ENCODE assay signal across 8 cellular contexts in genomic region chr17:80990921-80991644, GRCh38. TPM values are rescaled to one million over a fixed set of nuclear protein-coding genes. Genes with fewer than 3 reads are reported as not detected.
A peak's percentile ranks its signal among the peaks of the same experiment; 100 is the strongest.
DNase-seq lines count a peak whose midpoint lies in the region; ATAC-seq, FAIRE-seq and TF ChIP-seq lines count a peak whose summit lies in the region.

No MANE protein-coding gene starts in this region.

- H3K4me3 ChIP-seq in kidney (ENCODE audit: low read length in 2 of 2) (peak overlapping the region; percentile 67 to 79), thymus (ENCODE audit: low read length) (peak overlapping the region; percentile 96)

- peaks cover 3% of the 10 kb centered on the region for H3K27me3 Mint-ChIP-seq in activated T-cell treated with anti-CD3 and anti-CD28 coated beads, Interleukin-2, amount 50 U/mL, for 24 hours
- H3K27me3 Mint-ChIP-seq in activated T-helper 1 cell treated with anti-CD3 and anti-CD28 coated beads, Interleukin-12 subunit alpha, Interleukin-12 subunit beta, Interleukin-2, Interleukin-4 antibody, amounts not matched to agents 30 ng/mL and 10 ng/mL and 1 ng/mL, durations not matched to agents 14 hours and 24 hours and 36 hours (ENCODE audit: insufficient read depth): peaks cover 5% of the 10 kb centered on the region

- H3K27ac ChIP-seq in kidney (ENCODE audit: low read depth in 2 of 2, low read length in 2 of 2) (no peak overlapping the region), thymus (ENCODE audit: low read depth) (no peak overlapping the region)

- peaks cover 27% of the 10 kb centered on the region for H3K4me1 Mint-ChIP-seq in activated T-cell treated with anti-CD3 and anti-CD28 coated beads, Interleukin-2, amount 50 U/mL, for 24 hours (ENCODE audit: low read depth)
- peaks cover 17% of the 10 kb centered on the region for H3K4me1 Mint-ChIP-seq in activated T-helper 1 cell treated with anti-CD3 and anti-CD28 coated beads, Interleukin-12 subunit alpha, Interleukin-12 subunit beta, Interleukin-2, Interleukin-4 antibody, amounts not matched to agents 30 ng/mL and 10 ng/mL and 1 ng/mL, durations not matched to agents 14 hours and 24 hours and 36 hours (ENCODE audit: low read depth)

- H3K4me1 ChIP-seq in kidney (ENCODE audit: control insufficient read depth in 1 of 2, insufficient read depth in 1 of 2, low read depth in 1 of 2, low read length in 2 of 2) (peaks cover 9 to 29% of the 10 kb centered on the region in 2 donors), thymus (ENCODE audit: control insufficient read depth, insufficient read depth, low read length) (peaks cover 5% of the 10 kb centered on the region)

- TF ChIP-seq CTCF in kidney (IDR thresholded peaks at IDR 0.05; ENCODE audit: borderline replicate concordance, extremely low read depth, insufficient read depth): no peak

- H3K9me3 ChIP-seq in kidney (ENCODE audit: control insufficient read depth in 1 of 2, low read length in 2 of 2) (no peaks in the 10 kb centered on the region), thymus (ENCODE audit: control insufficient read depth) (no peaks in the 10 kb centered on the region)

- H3K27me3 ChIP-seq in thymus (ENCODE audit: control insufficient read depth, insufficient read depth): peaks cover 2% of the 10 kb centered on the region

- no peak for FAIRE-seq in kidney (lab: Jason Lieb, UNC)

- ATAC-seq in HG03095 (IDR thresholded peaks at IDR 0.05; ENCODE audit: unreplicated experiment): no peak

- 58% methylated on average over 22 of the region's 22 CpGs for WGBS in thymus

- DNase-seq in activated T-cell treated with anti-CD3 and anti-CD28 coated beads, Interleukin-2, amount 50 U/mL, for 24 hours: no peak
- no peak for DNase-seq in activated T-cell treated with anti-CD3 and anti-CD28 coated beads, Interleukin-2, amount 50 U/mL, for 48 hours
- DNase-seq in activated T-helper 1 cell treated with anti-CD3 and anti-CD28 coated beads, Interleukin-12 subunit alpha, Interleukin-12 subunit beta, Interleukin-2, Interleukin-4 antibody, amounts not matched to agents 30 ng/mL and 10 ng/mL and 1 ng/mL, durations not matched to agents 14 hours and 24 hours and 36 hours (ENCODE audit: low spot score): no peak
- DNase-seq in kidney (peak; percentile 73), NCI-H1930 (lab: John Stamatoyannopoulos, UW) (no peak), HK-2 (ENCODE audit: unreplicated experiment) (no peak)

- no peaks in the 10 kb centered on the region for H3K9me3 Mint-ChIP-seq in activated T-cell treated with anti-CD3 and anti-CD28 coated beads, Interleukin-2, amount 50 U/mL, for 24 hours
- H3K9me3 Mint-ChIP-seq in activated T-helper 1 cell treated with anti-CD3 and anti-CD28 coated beads, Interleukin-12 subunit alpha, Interleukin-12 subunit beta, Interleukin-2, Interleukin-4 antibody, amounts not matched to agents 30 ng/mL and 10 ng/mL and 1 ng/mL, durations not matched to agents 14 hours and 24 hours and 36 hours: no peaks in the 10 kb centered on the region

- peak overlapping the region; percentile 78 for H3K4me3 Mint-ChIP-seq in activated T-cell treated with anti-CD3 and anti-CD28 coated beads, Interleukin-2, amount 50 U/mL, for 24 hours
- H3K4me3 Mint-ChIP-seq in activated T-helper 1 cell treated with anti-CD3 and anti-CD28 coated beads, Interleukin-12 subunit alpha, Interleukin-12 subunit beta, Interleukin-2, Interleukin-4 antibody, amounts not matched to agents 30 ng/mL and 10 ng/mL and 1 ng/mL, durations not matched to agents 14 hours and 24 hours and 36 hours: peak overlapping the region; percentile 83

- H3K36me3 ChIP-seq in kidney (ENCODE audit: control insufficient read depth in 1 of 2, insufficient read depth in 2 of 2, low read length in 2 of 2) (peaks cover 0 to 3% of the 10 kb centered on the region in 2 donors), thymus (ENCODE audit: control insufficient read depth, insufficient read depth) (peaks cover 13% of the 10 kb centered on the region)

- H3K36me3 Mint-ChIP-seq in activated T-cell treated with anti-CD3 and anti-CD28 coated beads, Interleukin-2, amount 50 U/mL, for 24 hours (ENCODE audit: low read depth): peaks cover 19% of the 10 kb centered on the region
- peaks cover 4% of the 10 kb centered on the region for H3K36me3 Mint-ChIP-seq in activated T-helper 1 cell treated with anti-CD3 and anti-CD28 coated beads, Interleukin-12 subunit alpha, Interleukin-12 subunit beta, Interleukin-2, Interleukin-4 antibody, amounts not matched to agents 30 ng/mL and 10 ng/mL and 1 ng/mL, durations not matched to agents 14 hours and 24 hours and 36 hours (ENCODE audit: low read depth)

- intact Hi-C loops in activated T-helper 1 cell treated with anti-CD3 and anti-CD28 coated beads, Interleukin-12 subunit alpha, Interleukin-12 subunit beta, Interleukin-2, Interleukin-4 antibody, amounts not matched to agents 30 ng/mL and 10 ng/mL and 1 ng/mL, durations not matched to agents 14 hours and 24 hours and 36 hours (cut with micrococcal nuclease): loop anchor here (1.0 to 5.0 kb wide), 2 partner anchors 27 to 41 kb away; no protein-coding TSS in a partner anchor
- intact Hi-C loops in kidney (cut with DNase I): no loop called here

- peak overlapping the region; percentile 18 to 81 for H3K9ac ChIP-seq in kidney (ENCODE audit: low read length in 2 of 2)

- peak overlapping the region; percentile 82 for H3K27ac Mint-ChIP-seq in activated T-cell treated with anti-CD3 and anti-CD28 coated beads, Interleukin-2, amount 50 U/mL, for 24 hours
- H3K27ac Mint-ChIP-seq in activated T-helper 1 cell treated with anti-CD3 and anti-CD28 coated beads, Interleukin-12 subunit alpha, Interleukin-12 subunit beta, Interleukin-2, Interleukin-4 antibody, amounts not matched to agents 30 ng/mL and 10 ng/mL and 1 ng/mL, durations not matched to agents 14 hours and 24 hours and 36 hours: peak overlapping the region; percentile 68

RNA-seq across cellular contexts. Expression of gene CHMP6, which starts 0.6 kb away (rescaled TPM):
- total RNA-seq in activated T-helper 1 cell treated with anti-CD3 and anti-CD28 coated beads, Interleukin-12 subunit alpha, Interleukin-12 subunit beta, Interleukin-2, Interleukin-4 antibody, amounts not matched to agents 30 ng/mL and 10 ng/mL and 1 ng/mL, durations not matched to agents 14 hours and 24 hours and 36 hours: 36.6 and 43.5 TPM in 2 replicates
- 28.0 TPM for total RNA-seq in kidney
- polyA plus RNA-seq in kidney (ENCODE audit: insufficient read depth, low read depth, low replicate concordance) (34.1 TPM), thymus (30.8 TPM)

RNA-seq across cellular contexts. Expression of gene BAIAP2, which starts 43.9 kb away (rescaled TPM):
- 4.3 and 5.8 TPM in 2 replicates for total RNA-seq in activated T-helper 1 cell treated with anti-CD3 and anti-CD28 coated beads, Interleukin-12 subunit alpha, Interleukin-12 subunit beta, Interleukin-2, Interleukin-4 antibody, amounts not matched to agents 30 ng/mL and 10 ng/mL and 1 ng/mL, durations not matched to agents 14 hours and 24 hours and 36 hours
- 45.8 TPM for total RNA-seq in kidney
- polyA plus RNA-seq in kidney (ENCODE audit: insufficient read depth, low read depth, low replicate concordance) (44.5 TPM), thymus (23.1 TPM)
